17 cellular contexts compared by ENCODE assay signal in the genomic region with DNA sequence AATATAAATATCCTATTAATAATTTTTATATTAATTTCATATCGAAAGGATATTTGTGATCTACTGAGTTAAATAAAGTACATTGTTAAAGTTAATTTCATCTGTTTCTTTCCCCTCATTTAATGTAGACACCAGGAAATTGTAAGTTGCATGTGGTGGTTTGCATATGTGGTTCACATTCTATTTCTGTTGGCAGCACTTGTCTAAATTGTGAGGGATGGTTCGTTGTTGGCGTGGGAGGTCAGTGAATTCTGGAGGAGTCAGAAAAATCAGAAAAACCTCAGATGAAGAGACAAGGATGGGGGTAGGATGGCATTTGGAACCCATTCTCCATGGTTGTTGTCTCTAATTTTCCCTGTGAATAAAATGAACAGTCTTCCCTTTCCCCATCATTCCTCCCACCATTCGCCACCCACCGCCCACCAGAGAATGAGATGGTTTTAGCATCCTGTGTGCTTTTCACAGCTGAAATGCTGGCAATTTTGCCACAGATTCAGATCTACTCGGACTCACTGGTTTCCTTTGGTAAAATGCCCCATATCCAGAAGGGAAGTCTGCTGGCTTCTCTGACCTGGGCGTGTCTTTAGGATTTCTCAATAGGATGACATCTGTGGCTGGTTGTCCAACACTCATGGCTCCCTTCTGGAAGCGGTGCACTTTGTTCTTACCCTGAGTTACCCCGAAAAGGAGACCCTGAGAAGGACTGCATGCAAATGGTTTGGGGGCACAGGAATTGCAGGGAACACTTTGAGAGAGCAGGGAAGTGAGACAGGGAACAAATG. TPM values are rescaled to one million over a fixed set of nuclear protein-coding genes. Genes with fewer than 3 reads are reported as not detected.
DNase-seq lines count a peak whose midpoint lies in the region; ATAC-seq and TF ChIP-seq lines count a peak whose summit lies in the region.
"Had no signal": no experiment of that assay in that cellular context is flagged by ENCODE, and none has a peak within 500 bp of the region (broad histone marks: within the 10 kb centered on the region; RNA-seq: fewer than 3 reads in every experiment).

No MANE protein-coding gene starts in this region.

- WGBS in H9 (ENCODE audit: extremely low coverage, insufficient read length, low lambda C conversion rate): no CpG with 5 or more reads among the region's 9 CpGs

- H3K4me3 Mint-ChIP-seq in H9: no peak overlapping the region
- H3K4me3 Mint-ChIP-seq: activated CD4-positive, alpha-beta T cell treated with anti-CD3 and anti-CD28 coated beads, Interleukin-2, amount 10 ng/mL, durations not matched to agents 7 days and 5 days; CD8-positive, alpha-beta memory T cell; mesothelial cell of epicardium; T-helper 17 cell had no signal

- no peak overlapping the region for H2BK120ac ChIP-seq in H9 (ENCODE audit: low read depth, low read length, poor library complexity, severe bottlenecking)

- no peak overlapping the region; a peak in 1 of 7 replicates for H3K27ac Mint-ChIP-seq in H9
- H3K27ac Mint-ChIP-seq: activated CD4-positive, alpha-beta T cell treated with anti-CD3 and anti-CD28 coated beads, Interleukin-2, amount 10 ng/mL, durations not matched to agents 7 days and 5 days; CD8-positive, alpha-beta memory T cell; mesothelial cell of epicardium; T-helper 17 cell had no signal

- no peaks in the 10 kb centered on the region for H3K9me3 Mint-ChIP-seq in H9
- H3K9me3 Mint-ChIP-seq: activated CD4-positive, alpha-beta T cell treated with anti-CD3 and anti-CD28 coated beads, Interleukin-2, amount 10 ng/mL, durations not matched to agents 7 days and 5 days; mesothelial cell of epicardium had no signal

- H2AK5ac ChIP-seq in H9 (ENCODE audit: insufficient read length, low read length): no peak overlapping the region

- H3K79me1 ChIP-seq in H9 (ENCODE audit: insufficient read depth, low read depth, low read length, poor library complexity, severe bottlenecking): no peaks in the 10 kb centered on the region

- H3K9me3 ChIP-seq in H9 (ENCODE audit: control insufficient read depth, low read depth, low read length) (no peaks in the 10 kb centered on the region), right atrium auricular region (no peaks in the 10 kb centered on the region), stomach smooth muscle (ENCODE audit: control insufficient read depth in 2 of 2, low read length in 2 of 2) (no peaks in the 10 kb centered on the region), mucosa of descending colon (no peaks in the 10 kb centered on the region)

- no peak overlapping the region for H4K8ac ChIP-seq in H9 (replicated peaks; ENCODE audit: insufficient read length, low read depth, low read length)

- H3K23me2 ChIP-seq in H9 (ENCODE audit: insufficient read length, low read depth, low read length, poor library complexity, severe bottlenecking): no peaks in the 10 kb centered on the region

- H3K4me1 ChIP-seq in H9 (ENCODE audit: insufficient read depth, low read length): no peaks in the 10 kb centered on the region
- peaks cover 0 to 13% of the 10 kb centered on the region in 2 donors for H3K4me1 ChIP-seq in right atrium auricular region
- peaks cover 3% of the 10 kb centered on the region for H3K4me1 ChIP-seq in stomach smooth muscle (ENCODE audit: control insufficient read depth, insufficient read depth, low read length)
- H3K4me1 ChIP-seq in mucosa of descending colon (ENCODE audit: low read depth): no peaks in the 10 kb centered on the region

- H3K4me3 ChIP-seq in right atrium auricular region (no peak overlapping the region), stomach smooth muscle (ENCODE audit: low read length in 2 of 2) (no peak overlapping the region), mucosa of descending colon (no peak overlapping the region)

- no peak overlapping the region for H2AFZ ChIP-seq in H9 (ENCODE audit: low read length)

- H3K14ac ChIP-seq in H9 (ENCODE audit: insufficient read depth, low read length): no peak overlapping the region

- H4K91ac ChIP-seq in H9 (ENCODE audit: insufficient read length, low read depth, low read length): no peak overlapping the region

- no peak overlapping the region for H2BK5ac ChIP-seq in H9 (ENCODE audit: insufficient read length, low read length)

- H4K5ac ChIP-seq in H9 (ENCODE audit: insufficient read length, low read depth, low read length): no peak overlapping the region

- TF ChIP-seq CTCF in H9 (conservative IDR thresholded peaks at IDR 0.05) (no peak), right atrium auricular region (IDR thresholded peaks at IDR 0.05) (no peak), mucosa of descending colon (IDR thresholded peaks at IDR 0.05) (no peak)

- H3K56ac ChIP-seq in H9 (ENCODE audit: insufficient read length, low read depth, low read length): no peak overlapping the region

- no peak overlapping the region for H3K18ac ChIP-seq in H9 (ENCODE audit: insufficient read length, low read depth, low read length)

- peaks cover 7 to 10% of the 10 kb centered on the region in 2 experiments for H3K4me1 Mint-ChIP-seq in H9

- ATAC-seq in mucosa of descending colon (no peak), HG02763 (IDR thresholded peaks at IDR 0.05; ENCODE audit: unreplicated experiment) (no peak)
- ATAC-seq in stimulated activated naive CD8-positive, alpha-beta T cell treated with anti-CD3 and anti-CD28 coated beads, Interleukin-15, Interleukin-2, amounts not matched to agents 100 U/mL and 50 U/mL, for 24 hours: no peak
- ATAC-seq: T-helper 17 cell had no signal

- DNase-seq in H9: peak; percentile 5
- peak; percentile 27 for DNase-seq in SKM-1 treated with dmso at 0.1 percent for 144 hours (lab: John Stamatoyannopoulos, UW; ENCODE audit: unreplicated experiment)
- no peak for DNase-seq in right atrium auricular region (ENCODE audit: low spot score)
- DNase-seq in mucosa of descending colon: no peak
- DNase-seq in stimulated activated naive CD8-positive, alpha-beta T cell treated with anti-CD3 and anti-CD28 coated beads, Interleukin-15, Interleukin-2, amounts not matched to agents 100 U/mL and 50 U/mL, for 24 hours: no peak
- no peak for DNase-seq in Ammon's horn (ENCODE audit: low spot score)
- DNase-seq: activated CD4-positive, alpha-beta T cell treated with anti-CD3 and anti-CD28 coated beads, Interleukin-2, amount 10 ng/mL, durations not matched to agents 7 days and 5 days; CD8-positive, alpha-beta memory T cell; GDM1; NCI-H2029; NK-92 treated with Interleukin-12 subunit alpha and Interleukin-12 subunit beta, amount 100 ng/mL, for 24 hours; stimulated activated CD4-positive, alpha-beta T cell treated with anti-CD3 and anti-CD28 coated beads, Interleukin-4, amount 100 ng/mL, for 24 hours; stimulated activated naive CD4-positive, alpha-beta T cell; T-helper 17 cell had no signal

- H3T11ph ChIP-seq in H9 (ENCODE audit: low read length): no peak overlapping the region

- H3K23ac ChIP-seq in H9 (ENCODE audit: insufficient read length, low read depth, low read length): no peak overlapping the region

- H3K27me3 ChIP-seq in H9 (ENCODE audit: insufficient read depth, low read length): no peaks in the 10 kb centered on the region
- H3K27me3 ChIP-seq in right atrium auricular region: no peaks in the 10 kb centered on the region
- no peaks in the 10 kb centered on the region for H3K27me3 ChIP-seq in stomach smooth muscle (ENCODE audit: control insufficient read depth in 1 of 2, insufficient read depth in 2 of 2, low read length in 2 of 2)

- H3K9ac ChIP-seq in H9 (ENCODE audit: extremely low read depth, insufficient read length, low read length) (no peak overlapping the region), stomach smooth muscle (ENCODE audit: low read length in 2 of 2) (no peak overlapping the region)

- H3K27me3 Mint-ChIP-seq in H9 (ENCODE audit: low read depth): peaks cover 15% of the 10 kb centered on the region

- no peaks in the 10 kb centered on the region for H3K79me2 ChIP-seq in H9 (ENCODE audit: insufficient read depth, low read length)

- H2BK15ac ChIP-seq in H9 (ENCODE audit: low read depth, low read length): no peak overlapping the region

- H3K36me3 Mint-ChIP-seq in H9 (ENCODE audit: insufficient read depth in 1 of 3, low read depth in 3 of 3): no peaks in the 10 kb centered on the region; a peak in 1 of 7 replicates
- H3K36me3 Mint-ChIP-seq: CD8-positive, alpha-beta memory T cell; mesothelial cell of epicardium had no signal

- no peak overlapping the region for H3K4ac ChIP-seq in H9 (ENCODE audit: low read depth, low read length)

- no peaks in the 10 kb centered on the region for H4K20me1 ChIP-seq in H9 (ENCODE audit: control insufficient read depth, insufficient read depth, insufficient read length)

- H3K36me3 ChIP-seq in right atrium auricular region (no peaks in the 10 kb centered on the region), stomach smooth muscle (ENCODE audit: control insufficient read depth in 2 of 2, insufficient read depth in 2 of 2, low read length in 2 of 2) (no peaks in the 10 kb centered on the region), mucosa of descending colon (ENCODE audit: low read depth) (no peaks in the 10 kb centered on the region)

- intact Hi-C loops in mucosa of descending colon (cut with DNase I, micrococcal nuclease): loop anchor here in 1 of 2 donors (10.0 kb wide), 1 partner anchor 166 kb away; no protein-coding TSS in a partner anchor

- no peak overlapping the region for H3K27ac ChIP-seq in H9 (ENCODE audit: insufficient read length, low read depth, low read length)
- H3K27ac ChIP-seq in right atrium auricular region: peak overlapping the region; percentile 52 to 75
- peak overlapping the region; percentile 55 for H3K27ac ChIP-seq in stomach smooth muscle (ENCODE audit: low read length)

- no peak overlapping the region for H2BK12ac ChIP-seq in H9 (ENCODE audit: insufficient read length, low read depth, low read length)

- no peak overlapping the region for H3K4me2 ChIP-seq in H9 (ENCODE audit: insufficient read depth, insufficient read length, low read length)

- no peak overlapping the region for H2BK20ac ChIP-seq in H9 (ENCODE audit: low read depth, low read length, poor library complexity, severe bottlenecking)

RNA-seq across cellular contexts. Expression of gene LGI2, which starts 52.3 kb away (rescaled TPM):
- 1.4 and 2.4 TPM in 2 replicates for total RNA-seq in H9 (2021)
- total RNA-seq in right atrium auricular region: 1 to 10 TPM; 1.1 to 1.9 TPM
- total RNA-seq in mucosa of descending colon: 1 to 10 TPM in 1 of 3 donors, under 1 TPM in 2; 0.43 to 2.5 (median 0.53) TPM
- total RNA-seq: activated CD4-positive, alpha-beta T cell treated with anti-CD3 and anti-CD28 coated beads, Interleukin-2, amount 10 ng/mL, durations not matched to agents 7 days and 5 days; CD8-positive, alpha-beta memory T cell; T-helper 17 cell had no signal

Comparison
In these comparisons a context has a peak if more than half of its experiments do, and no peak if none do; other contexts are left out.
1. DNase-seq: peak in H9 (single experiment) and SKM-1 treated with dmso at 0.1 percent for 144 hours (single experiment); none in right atrium auricular region (single experiment), mucosa of descending colon (0 of 3), stimulated activated naive CD8-positive, alpha-beta T cell treated with anti-CD3 and anti-CD28 coated beads, Interleukin-15, Interleukin-2, amounts not matched to agents 100 U/mL and 50 U/mL, for 24 hours (single experiment) and Ammon's horn (single experiment).